29 cellular contexts compared by ENCODE assay signal in the genomic region with DNA sequence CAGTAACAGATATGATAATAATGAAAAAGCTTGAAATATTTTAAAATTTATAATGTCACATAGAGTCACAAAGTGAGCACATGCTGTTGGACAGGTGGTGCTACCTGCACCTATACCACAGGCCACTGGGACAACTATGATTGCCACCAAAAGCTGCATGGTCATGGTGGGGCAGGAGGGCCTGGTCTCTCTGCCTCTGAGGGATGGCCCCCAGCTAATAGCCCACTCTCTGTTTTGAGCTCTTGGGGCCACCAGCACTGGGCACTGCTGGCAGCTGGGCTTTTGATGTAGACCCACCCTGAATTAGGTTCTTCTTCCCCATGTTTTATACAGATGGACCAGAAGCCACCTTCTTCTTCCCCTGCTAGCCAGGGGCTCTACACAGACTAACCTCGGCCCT.
"Had no signal": no experiment of that assay in that cellular context is flagged by ENCODE, and none has a peak within 500 bp of the region (broad histone marks: within the 10 kb centered on the region; RNA-seq: fewer than 3 reads in every experiment).

No MANE protein-coding gene starts in this region.

- H3K4me3 Mint-ChIP-seq: naive B cell; naive thymus-derived CD8-positive, alpha-beta T cell; natural killer cell treated with Interleukin-12 subunit alpha and Interleukin-12 subunit beta and Interleukin-15 and Interleukin-18, amount 100 ng/mL, for 72 hours; nephron progenitor cell; neural crest cell; stimulated activated effector memory CD8-positive, alpha-beta T cell treated with anti-CD3 and anti-CD28 coated beads, Interleukin-12 subunit alpha, Interleukin-12 subunit beta, amount 100 ng/mL, for 72 hours; stimulated activated naive CD8-positive, alpha-beta T cell treated with anti-CD3 and anti-CD28 coated beads, Interleukin-15, amount 100 ng/mL, for 72 hours had no signal

- H3K27ac Mint-ChIP-seq: naive B cell; naive thymus-derived CD8-positive, alpha-beta T cell; natural killer cell treated with Interleukin-12 subunit alpha and Interleukin-12 subunit beta and Interleukin-15 and Interleukin-18, amount 100 ng/mL, for 72 hours; nephron progenitor cell; progenitor cell of endocrine pancreas; stimulated activated effector memory CD8-positive, alpha-beta T cell treated with anti-CD3 and anti-CD28 coated beads, Interleukin-12 subunit alpha, Interleukin-12 subunit beta, amount 100 ng/mL, for 72 hours; stimulated activated naive CD8-positive, alpha-beta T cell treated with anti-CD3 and anti-CD28 coated beads, Interleukin-15, amount 100 ng/mL, for 72 hours had no signal

- H3K36me3 ChIP-seq: neutrophil, pancreas, right lobe of liver, sigmoid colon, suprapubic skin, tibial artery, transverse colon, upper lobe of left lung, uterus had no signal

- ATAC-seq: naive thymus-derived CD8-positive, alpha-beta T cell; natural killer cell treated with Interleukin-12 subunit alpha and Interleukin-12 subunit beta and Interleukin-15 and Interleukin-18, amount 100 ng/mL, for 72 hours; pancreas; psoas muscle; right cardiac atrium; right lobe of liver; stimulated activated effector memory CD8-positive, alpha-beta T cell treated with anti-CD3 and anti-CD28 coated beads, Interleukin-12 subunit alpha, Interleukin-12 subunit beta, amount 100 ng/mL, for 72 hours; stimulated activated naive CD8-positive, alpha-beta T cell treated with anti-CD3 and anti-CD28 coated beads, Interleukin-15, amount 100 ng/mL, for 72 hours; stimulated activated naive CD8-positive, alpha-beta T cell treated with anti-CD3 and anti-CD28 coated beads, Interleukin-15, Interleukin-2, amounts not matched to agents 100 U/mL and 50 U/mL, for 24 hours had no signal

- H3K4me1 ChIP-seq: pancreas, psoas muscle, right lobe of liver, sigmoid colon, suprapubic skin, testis, tibial artery, transverse colon, upper lobe of left lung, uterus had no signal

- H3K27ac ChIP-seq: neutrophil, pancreas, psoas muscle, right lobe of liver, sigmoid colon, suprapubic skin, testis, tibial artery, transverse colon, upper lobe of left lung, uterus had no signal

- H3K4me3 ChIP-seq: pancreas, psoas muscle, right lobe of liver, sigmoid colon, suprapubic skin, testis, tibial artery, transverse colon, upper lobe of left lung, uterus had no signal

- H3K4me1 Mint-ChIP-seq: naive B cell; naive thymus-derived CD8-positive, alpha-beta T cell; neural crest cell; stimulated activated effector memory CD8-positive, alpha-beta T cell treated with anti-CD3 and anti-CD28 coated beads, Interleukin-12 subunit alpha, Interleukin-12 subunit beta, amount 100 ng/mL, for 72 hours; stimulated activated naive CD8-positive, alpha-beta T cell treated with anti-CD3 and anti-CD28 coated beads, Interleukin-15, amount 100 ng/mL, for 72 hours had no signal

- H3K9me3 ChIP-seq: neutrophil, pancreas, psoas muscle, right lobe of liver, sigmoid colon, suprapubic skin, testis, tibial artery, transverse colon, upper lobe of left lung, uterus had no signal

- DNase-seq: naive B cell; naive thymus-derived CD8-positive, alpha-beta T cell; nephron progenitor cell; nucleus accumbens; pancreas; psoas muscle; right lobe of liver; sigmoid colon; small intestine; stimulated activated CD4-positive, alpha-beta T cell treated with anti-CD3 and anti-CD28 coated beads, Interleukin-15, amount 100 ng/mL, for 24 hours; stimulated activated CD4-positive, alpha-beta T cell treated with anti-CD3 and anti-CD28 coated beads, Interleukin-2, amount 100 ng/mL, for 24 hours; stimulated activated CD4-positive, alpha-beta T cell treated with anti-CD3 and anti-CD28 coated beads, Interleukin-2, amount 100 ng/mL, for 48 hours; stimulated activated CD4-positive, alpha-beta T cell treated with anti-CD3 and anti-CD28 coated beads, Interleukin-4, amount 100 ng/mL, for 24 hours; stimulated activated naive CD4-positive, alpha-beta T cell; stimulated activated naive CD8-positive, alpha-beta T cell treated with anti-CD3 and anti-CD28 coated beads, Interleukin-15, amount 100 ng/mL, for 72 hours; stimulated activated naive CD8-positive, alpha-beta T cell treated with anti-CD3 and anti-CD28 coated beads, Interleukin-15, Interleukin-2, amounts not matched to agents 100 U/mL and 50 U/mL, for 24 hours; substantia nigra; testis; tibial artery; transverse colon; upper lobe of left lung; uterus had no signal

- H3K36me3 Mint-ChIP-seq: naive B cell; naive thymus-derived CD8-positive, alpha-beta T cell; natural killer cell treated with Interleukin-12 subunit alpha and Interleukin-12 subunit beta and Interleukin-15 and Interleukin-18, amount 100 ng/mL, for 72 hours; stimulated activated effector memory CD8-positive, alpha-beta T cell treated with anti-CD3 and anti-CD28 coated beads, Interleukin-12 subunit alpha, Interleukin-12 subunit beta, amount 100 ng/mL, for 72 hours had no signal

- H3K27me3 Mint-ChIP-seq: naive B cell; naive thymus-derived CD8-positive, alpha-beta T cell; natural killer cell treated with Interleukin-12 subunit alpha and Interleukin-12 subunit beta and Interleukin-15 and Interleukin-18, amount 100 ng/mL, for 72 hours; progenitor cell of endocrine pancreas; stimulated activated naive CD8-positive, alpha-beta T cell treated with anti-CD3 and anti-CD28 coated beads, Interleukin-15, amount 100 ng/mL, for 72 hours had no signal

- H3K9me3 Mint-ChIP-seq: nephron progenitor cell; neural crest cell; stimulated activated naive CD8-positive, alpha-beta T cell treated with anti-CD3 and anti-CD28 coated beads, Interleukin-15, amount 100 ng/mL, for 72 hours had no signal

- H3K27me3 ChIP-seq: neutrophil, pancreas, right lobe of liver, sigmoid colon, suprapubic skin, testis, tibial artery, transverse colon, upper lobe of left lung, uterus had no signal
